14 cellular contexts compared by ENCODE assay signal in the genomic region with DNA sequence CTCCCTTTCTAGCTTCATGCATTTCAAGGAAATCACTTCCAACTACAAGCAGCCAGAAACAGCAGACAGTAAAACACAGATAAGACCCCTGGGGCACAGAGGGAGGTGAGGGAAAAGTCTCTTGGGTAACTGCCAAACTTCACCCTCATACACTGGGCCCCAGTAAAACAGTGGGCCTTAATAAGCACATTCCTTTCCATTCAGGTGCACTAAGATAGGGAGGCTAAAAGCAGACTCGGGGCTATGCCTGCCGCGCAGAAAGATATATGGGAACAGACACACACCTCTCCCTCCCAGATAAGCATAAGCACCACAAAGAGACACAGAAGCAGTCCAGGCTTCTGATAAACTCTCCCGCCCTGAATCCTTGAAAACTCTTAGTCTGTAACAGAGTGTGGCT.
"Had no signal": no experiment of that assay in that cellular context is flagged by ENCODE, and none has a peak within 500 bp of the region (broad histone marks: within the 10 kb centered on the region; RNA-seq: fewer than 3 reads in every experiment).

No MANE protein-coding gene starts in this region.

- H3K4me3 ChIP-seq: dorsolateral prefrontal cortex, gastrocnemius medialis, heart right ventricle, spleen, thoracic aorta had no signal

- H3K9me3 ChIP-seq: gastrocnemius medialis, thoracic aorta had no signal

- H3K27me3 ChIP-seq: dorsolateral prefrontal cortex, gastrocnemius medialis, heart right ventricle, spleen had no signal

- H3K4me1 ChIP-seq: gastrocnemius medialis, heart right ventricle, spleen had no signal

- ATAC-seq: activated naive CD8-positive, alpha-beta T cell treated with anti-CD3 and anti-CD28 coated beads, Interleukin-2, amount 50 U/mL, for 24 hours; gastrocnemius medialis; heart right ventricle; left lobe of liver; natural killer cell; sciatic nerve had no signal

- H3K36me3 ChIP-seq: thoracic aorta had no signal

- H3K27ac ChIP-seq: dorsolateral prefrontal cortex, gastrocnemius medialis, heart right ventricle, spleen, thoracic aorta had no signal

- DNase-seq: activated CD4-positive, CD25-positive, alpha-beta regulatory T cell treated with anti-CD3 and anti-CD28 coated beads, Interleukin-2, amount 50 U/mL, for 72 hours; activated naive CD4-positive, alpha-beta T cell treated with anti-CD3 and anti-CD28 coated beads for 36 hours; activated naive CD8-positive, alpha-beta T cell treated with anti-CD3 and anti-CD28 coated beads, Interleukin-2, amount 50 U/mL, for 24 hours; dorsolateral prefrontal cortex; endodermal cell; gastrocnemius medialis; heart right ventricle; natural killer cell; spleen; stimulated activated CD4-positive, alpha-beta T cell treated with anti-CD3 and anti-CD28 coated beads, Interleukin-1b, Interleukin-23, amount 100 ng/mL, for 48 hours; T-helper 2 cell had no signal
